In the genomic region with DNA sequence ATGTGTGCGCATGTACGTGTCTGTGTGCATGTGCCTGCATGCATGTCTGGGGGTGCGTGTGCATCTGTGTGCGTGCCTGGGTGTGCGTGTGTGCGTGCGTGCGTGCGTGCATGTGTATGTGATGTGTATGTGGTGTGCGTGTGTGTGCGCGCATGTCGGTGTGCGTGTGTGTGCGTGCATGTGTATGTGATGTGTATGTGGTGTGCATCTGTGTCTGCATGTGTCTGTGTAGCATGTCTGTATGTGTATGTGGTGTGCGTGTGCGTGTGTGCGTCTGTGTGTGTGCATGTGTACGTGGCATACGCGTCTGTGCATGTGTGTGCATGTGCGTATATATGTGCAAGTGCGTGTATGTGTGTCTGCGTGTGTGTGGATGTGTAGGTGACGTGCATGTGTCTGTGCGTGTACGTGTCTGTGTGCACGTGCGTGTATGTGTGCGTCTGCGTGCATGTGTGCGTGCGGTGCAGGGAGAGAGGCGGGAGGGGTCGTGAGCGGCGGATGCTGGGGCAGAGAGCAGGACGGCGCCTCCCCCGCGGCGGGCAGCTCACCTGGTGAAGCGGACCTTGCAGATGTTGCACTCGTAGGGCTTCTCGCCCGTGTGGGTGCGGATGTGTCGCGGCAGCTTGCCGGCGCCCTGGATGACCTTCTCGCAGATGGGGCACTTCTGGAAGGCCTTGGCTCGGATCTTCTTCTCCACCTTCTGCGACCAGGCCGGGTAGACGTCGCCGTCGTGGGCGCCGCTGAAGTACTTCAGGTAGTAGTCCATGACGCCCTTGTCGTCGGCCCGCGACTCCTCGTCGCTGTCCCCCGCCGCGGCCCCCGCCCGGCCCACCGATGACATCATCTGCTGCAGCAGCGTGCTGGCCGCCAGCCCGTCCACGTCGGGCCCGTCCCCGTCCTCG, we compare ENCODE assay signal across 11 cellular contexts. TPM values are rescaled to one million over a fixed set of nuclear protein-coding genes. Genes with fewer than 3 reads are reported as not detected.
DNase-seq lines count a peak whose midpoint lies in the region; ATAC-seq, FAIRE-seq and TF ChIP-seq lines count a peak whose summit lies in the region.
"Had no signal": no experiment of that assay in that cellular context is flagged by ENCODE, and none has a peak within 500 bp of the region (broad histone marks: within the 10 kb centered on the region; RNA-seq: fewer than 3 reads in every experiment).

No MANE protein-coding gene starts in this region.

- H3K27me3 ChIP-seq in CD4-positive, alpha-beta T cell (ENCODE audit: control insufficient read depth, insufficient read depth, low read length): no peaks in the 10 kb centered on the region
- H3K27me3 ChIP-seq in PC-3 (ENCODE audit: low read length): no peaks in the 10 kb centered on the region
- H3K27me3 ChIP-seq in duodenal mucosa (ENCODE audit: control insufficient read depth in 1 of 2, insufficient read depth in 2 of 2, low read length in 2 of 2): no peaks in the 10 kb centered on the region
- no peaks in the 10 kb centered on the region for H3K27me3 ChIP-seq in neuronal stem cell (ENCODE audit: control insufficient read depth in 3 of 3, insufficient read depth in 3 of 3, low read depth in 1 of 3, low read length in 3 of 3)

- no CpG with 5 or more reads among the region's 82 CpGs for WGBS in neuronal stem cell (ENCODE audit: extremely low coverage in 2 of 2, insufficient read length in 2 of 2, insufficient replicate concordance in 1 of 2), 2 donors

- H2BK120ac ChIP-seq in neuronal stem cell (ENCODE audit: low read depth, low read length): no peak overlapping the region

- FAIRE-seq in kidney (lab: Jason Lieb, UNC): no peak

- no peaks in the 10 kb centered on the region for H3F3A ChIP-seq in PC-3 (ENCODE audit: low read length, unreplicated experiment)

- peaks cover 37% of the 10 kb centered on the region for H3K4me1 Mint-ChIP-seq in CD4-positive, alpha-beta T cell (ENCODE audit: low read depth)

- H3K4ac ChIP-seq in neuronal stem cell (ENCODE audit: low read length): no peak overlapping the region

- H3K36me3 ChIP-seq in PC-3 (ENCODE audit: low read depth, low read length) (peaks cover 9% of the 10 kb centered on the region), duodenal mucosa (ENCODE audit: control insufficient read depth in 1 of 2, insufficient read depth in 2 of 2, low read length in 2 of 2) (peaks cover 16 to 29% of the 10 kb centered on the region in 2 donors), neuronal stem cell (replicated peaks in 1 of 2; ENCODE audit: control insufficient read depth in 2 of 2, insufficient read depth in 2 of 2, low read length in 2 of 2) (peaks cover 32 to 48% of the 10 kb centered on the region in 2 donors), kidney (ENCODE audit: control insufficient read depth in 1 of 2, insufficient read depth in 2 of 2, low read length in 2 of 2) (peaks cover 12 to 17% of the 10 kb centered on the region in 2 donors)

- H2AFZ ChIP-seq in PC-3 (ENCODE audit: low read length) (no peak overlapping the region), neuronal stem cell (ENCODE audit: low read length) (no peak overlapping the region)

- peak overlapping the region; percentile 54 for H3K27ac Mint-ChIP-seq in CD4-positive, alpha-beta T cell

- peak overlapping the region; percentile 58 for H2BK12ac ChIP-seq in neuronal stem cell (ENCODE audit: low read length)

- H2BK15ac ChIP-seq in neuronal stem cell (ENCODE audit: low read length): no peak overlapping the region

- H3K9me3 ChIP-seq in CD4-positive, alpha-beta T cell (ENCODE audit: control insufficient read depth, low read length): no peaks in the 10 kb centered on the region
- H3K9me3 ChIP-seq in PC-3 (ENCODE audit: low read length) (no peaks in the 10 kb centered on the region), duodenal mucosa (ENCODE audit: control insufficient read depth in 1 of 2, low read length in 2 of 2) (no peaks in the 10 kb centered on the region), neuronal stem cell (replicated peaks in 1 of 2; ENCODE audit: control insufficient read depth in 2 of 2, insufficient read depth in 1 of 2, low read depth in 1 of 2, low read length in 2 of 2) (peaks cover 0 to 7% of the 10 kb centered on the region in 2 donors), kidney (ENCODE audit: control insufficient read depth in 1 of 2, low read length in 2 of 2) (no peaks in the 10 kb centered on the region)

- H3K4me1 ChIP-seq in PC-3 (ENCODE audit: insufficient read depth, low read length) (peaks cover 33% of the 10 kb centered on the region), duodenal mucosa (ENCODE audit: control insufficient read depth in 1 of 2, insufficient read depth in 2 of 2, low read length in 2 of 2) (peaks cover 52 to 55% of the 10 kb centered on the region in 2 donors), neuronal stem cell (ENCODE audit: control insufficient read depth in 2 of 2, insufficient read depth in 1 of 2, low read depth in 1 of 2, low read length in 2 of 2) (peaks cover 0 to 7% of the 10 kb centered on the region in 2 donors), kidney (ENCODE audit: control insufficient read depth in 1 of 2, insufficient read depth in 1 of 2, low read depth in 1 of 2, low read length in 2 of 2) (peaks cover 5 to 16% of the 10 kb centered on the region in 2 donors)

- peak overlapping the region; percentile 38 for H3K18ac ChIP-seq in neuronal stem cell (ENCODE audit: low read length)

- TF ChIP-seq CTCF in CD4-positive, alpha-beta T cell (IDR thresholded peaks at IDR 0.05): no peak
- no peak for TF ChIP-seq CTCF in PC-3 (conservative IDR thresholded peaks at IDR 0.05; ENCODE audit: low read depth, low read length)
- no peak for TF ChIP-seq CTCF in kidney (IDR thresholded peaks at IDR 0.05; ENCODE audit: borderline replicate concordance, extremely low read depth, insufficient read depth)

- DNase-seq in CD4-positive, alpha-beta T cell: no peak
- DNase-seq in PC-3: no peak
- DNase-seq in neuronal stem cell (ENCODE audit: low spot score): no peak
- no peak for DNase-seq in kidney
- no peak for DNase-seq in AG08395 (ENCODE audit: low spot score)
- DNase-seq in superior temporal gyrus (ENCODE audit: extremely low spot score): no peak
- DNase-seq: NCI-H526 had no signal

- no peak overlapping the region for H3K27ac ChIP-seq in CD4-positive, alpha-beta T cell (ENCODE audit: low read depth, low read length)
- H3K27ac ChIP-seq in PC-3 (ENCODE audit: low read length): peak overlapping the region; percentile 99
- peak overlapping the region; percentile 92 for H3K27ac ChIP-seq in duodenal mucosa (ENCODE audit: low read depth, low read length)
- no peak overlapping the region for H3K27ac ChIP-seq in neuronal stem cell (replicated peaks; ENCODE audit: low read length)
- no peak overlapping the region for H3K27ac ChIP-seq in kidney (ENCODE audit: low read depth in 2 of 2, low read length in 2 of 2)
- H3K27ac ChIP-seq: SK-N-MC had no signal

- H3K9me3 Mint-ChIP-seq in CD4-positive, alpha-beta T cell: no peaks in the 10 kb centered on the region

- CTCF ChIA-PET in CD4-positive, alpha-beta T cell (lab: Charles Lee): no interaction called here
- CTCF ChIA-PET in PC-3 (lab: Charles Lee): no interaction called here

- H3K4me2 ChIP-seq in PC-3 (ENCODE audit: low read length): peak overlapping the region; percentile 50
- no peak overlapping the region for H3K4me2 ChIP-seq in neuronal stem cell (ENCODE audit: insufficient read depth, low read length, poor library complexity, severe bottlenecking)

- no TSS peak for BruUV-seq in PC-3 (replicated peaks; lab: Mats Ljungman, UMichigan)

- intact Hi-C loops in CD4-positive, alpha-beta T cell (cut with DNase I, micrococcal nuclease): no loop called here
- intact Hi-C loops in PC-3 (cut with micrococcal nuclease): no loop called here
- intact Hi-C loops in kidney (cut with DNase I): no loop called here

- H3K9ac ChIP-seq in PC-3 (ENCODE audit: low read length): no peak overlapping the region
- peak overlapping the region; percentile 46 to 69 for H3K9ac ChIP-seq in duodenal mucosa (ENCODE audit: low read depth in 1 of 2, low read length in 2 of 2)
- peak overlapping the region; percentile 91 for H3K9ac ChIP-seq in neuronal stem cell (ENCODE audit: low read depth, low read length, poor library complexity)
- H3K9ac ChIP-seq in kidney (ENCODE audit: low read length in 2 of 2): peak overlapping the region in 1 of 2 donors; percentile 19

- no peak overlapping the region for H2AK5ac ChIP-seq in neuronal stem cell (ENCODE audit: low read depth, low read length)

- no peak overlapping the region for H4K91ac ChIP-seq in neuronal stem cell (ENCODE audit: low read depth, low read length, poor library complexity)

- no peaks in the 10 kb centered on the region for H3K9me2 ChIP-seq in PC-3 (replicated peaks; ENCODE audit: low read length)

- no peak overlapping the region for H3K4me3 ChIP-seq in PC-3 (ENCODE audit: low read length)
- H3K4me3 ChIP-seq in duodenal mucosa (ENCODE audit: low read depth in 1 of 2, low read length in 2 of 2): peak overlapping the region; percentile 51 to 66
- H3K4me3 ChIP-seq in neuronal stem cell (ENCODE audit: low read length in 2 of 2): peak overlapping the region in 1 of 2 donors; percentile 74
- peak overlapping the region in 1 of 2 donors; percentile 13 for H3K4me3 ChIP-seq in kidney (ENCODE audit: low read length in 2 of 2)
- H3K4me3 ChIP-seq: SK-N-MC had no signal

- peaks cover 89% of the 10 kb centered on the region for H3K79me2 ChIP-seq in PC-3 (ENCODE audit: low read length)

- no peak for ATAC-seq in CD4-positive, alpha-beta T cell (ENCODE audit: poor library complexity)
- ATAC-seq in PC-3 (no peak), HG02970 (IDR thresholded peaks at IDR 0.05; ENCODE audit: low FRiP score, unreplicated experiment) (no peak)
- ATAC-seq: activated CD4-positive, CD25-positive, alpha-beta regulatory T cell treated with anti-CD3 and anti-CD28 coated beads, Interleukin-2, amount 50 U/mL, for 24 hours had no signal

- H3K79me1 ChIP-seq in neuronal stem cell (ENCODE audit: low read depth, low read length): peaks cover 32% of the 10 kb centered on the region

- no peaks in the 10 kb centered on the region for H3K27me3 Mint-ChIP-seq in CD4-positive, alpha-beta T cell

- peak overlapping the region; percentile 84 for H3K14ac ChIP-seq in neuronal stem cell (ENCODE audit: low read length)

- H4K8ac ChIP-seq in neuronal stem cell (ENCODE audit: low read depth, low read length): peak overlapping the region; percentile 48

- H3K36me3 Mint-ChIP-seq in CD4-positive, alpha-beta T cell (ENCODE audit: low read depth): peaks cover 65% of the 10 kb centered on the region

- POLR2A ChIA-PET in CD4-positive, alpha-beta T cell (lab: Charles Lee): no interaction called here
- POLR2A ChIA-PET in PC-3 (lab: Charles Lee; ENCODE audit: unreplicated experiment): no interaction called here

- H3K23ac ChIP-seq in neuronal stem cell (ENCODE audit: low read depth, low read length, poor library complexity): peak overlapping the region; percentile 15

- peak overlapping the region; percentile 6 for H3K4me3 Mint-ChIP-seq in CD4-positive, alpha-beta T cell

- H4K20me1 ChIP-seq in PC-3 (ENCODE audit: low read length): peaks cover 5% of the 10 kb centered on the region; the same call in 1 of the 2 replicates

- no peak overlapping the region for H2BK5ac ChIP-seq in neuronal stem cell (ENCODE audit: low read length)

RNA-seq across cellular contexts. Expression of gene ZBTB7A, which starts 13.0 kb away (rescaled TPM):
- total RNA-seq in CD4-positive, alpha-beta T cell: 10 to 100 TPM; 44.2 to 47.2 TPM
- total RNA-seq in PC-3 (2014; rRNA removed) (16.7 and 40.2 TPM in 2 replicates), kidney (53.2 TPM)
- polyA plus RNA-seq in neuronal stem cell (2013, experiment 1 of 2): 9.3 TPM
- 10.2 TPM for polyA plus RNA-seq in neuronal stem cell (2013, experiment 2 of 2)
- polyA plus RNA-seq in kidney (ENCODE audit: insufficient read depth, low read depth, low replicate concordance): 8.9 TPM

RNA-seq across cellular contexts. Expression of gene PIAS4, which starts 46.1 kb away (rescaled TPM):
- total RNA-seq in CD4-positive, alpha-beta T cell: 10 to 100 TPM; 14.5 to 16.5 TPM
- total RNA-seq in PC-3 (2014; rRNA removed) (21.0 and 26.5 TPM in 2 replicates), kidney (25.0 TPM)
- polyA plus RNA-seq in neuronal stem cell (2013, experiment 1 of 2): 64.0 TPM
- 61.2 TPM for polyA plus RNA-seq in neuronal stem cell (2013, experiment 2 of 2)
- polyA plus RNA-seq in kidney (ENCODE audit: insufficient read depth, low read depth, low replicate concordance): 9.8 TPM

Comparison
In these comparisons a context has a peak if more than half of its experiments do, and no peak if none do; other contexts are left out.
1. H3K27ac ChIP-seq: peak in PC-3 (single experiment) and duodenal mucosa (single experiment); none in CD4-positive, alpha-beta T cell (single experiment), neuronal stem cell (single experiment) and kidney (0 of 2).